Comparison of ENCODE assay signal across 21 cellular contexts in genomic region chr6:25930532-25931410, GRCh38. TPM values are rescaled to one million over a fixed set of nuclear protein-coding genes. Genes with fewer than 3 reads are reported as not detected.
"Had no signal": no experiment of that assay in that cellular context is flagged by ENCODE, and none has a peak within 500 bp of the region (broad histone marks: within the 10 kb centered on the region; RNA-seq: fewer than 3 reads in every experiment).

TSS of gene SLC17A2 (minus strand) at chr6:25930691. CDS start at chr6:25925796, 4,895 bp downstream.

- H3K27me3 ChIP-seq: gastroesophageal sphincter, tibial nerve, uterus had no signal

- H3K4me1 ChIP-seq: gastroesophageal sphincter, lower lobe of right lung, tibial nerve, uterus had no signal

- H3K4me3 ChIP-seq: gastroesophageal sphincter, heart right ventricle, lower lobe of right lung, tibial nerve, uterus had no signal

- H3K27ac ChIP-seq: gastroesophageal sphincter, heart right ventricle, lower lobe of right lung, tibial nerve, uterus had no signal

- DNase-seq: activated CD4-positive, alpha-beta T cell treated with anti-CD3 and anti-CD28 coated beads for 36 hours; activated CD4-positive, alpha-beta T cell treated with anti-CD3 and anti-CD28 coated beads, Interleukin-2, amount 50 U/mL, for 48 hours; activated gamma-delta T cell treated with Interleukin-2 at 50 U/mL for 16 hours; activated T-cell treated with anti-CD3 and anti-CD28 coated beads for 4 hours; effector CD4-positive, alpha-beta T cell; heart right ventricle; immature natural killer cell; lower lobe of right lung; natural killer cell; stimulated activated CD4-positive, alpha-beta T cell treated with anti-CD3 and anti-CD28 coated beads, Interleukin-12 subunit alpha, Interleukin-12 subunit beta, amount 100 ng/mL, for 4 hours; stimulated activated CD4-positive, alpha-beta T cell treated with anti-CD3 and anti-CD28 coated beads, Interleukin-1b, Interleukin-23, amount 100 ng/mL, for 48 hours; stimulated activated naive CD8-positive, alpha-beta T cell treated with anti-CD3 and anti-CD28 coated beads, Interleukin-15, Interleukin-2, amounts not matched to agents 100 U/mL and 50 U/mL, for 24 hours; substantia nigra; T1000; uterus had no signal

- H3K36me3 ChIP-seq: gastroesophageal sphincter, heart right ventricle, lower lobe of right lung, tibial nerve, uterus had no signal

- ATAC-seq: activated CD4-positive, alpha-beta T cell treated with anti-CD3 and anti-CD28 coated beads for 36 hours; esophagus mucosa; gastroesophageal sphincter; heart right ventricle; lower lobe of right lung; natural killer cell; stimulated activated naive CD8-positive, alpha-beta T cell treated with anti-CD3 and anti-CD28 coated beads, Interleukin-15, Interleukin-2, amounts not matched to agents 100 U/mL and 50 U/mL, for 24 hours had no signal

- H3K9me3 ChIP-seq: gastroesophageal sphincter, heart right ventricle, lower lobe of right lung, tibial nerve, uterus had no signal

RNA-seq across cellular contexts. Expression of gene SLC17A2, which starts in this region (rescaled TPM):
- total RNA-seq: cerebellum; esophagus mucosa; gastroesophageal sphincter; heart right ventricle; lower lobe of right lung; mesenteric fat pad; natural killer cell; T-helper 1 cell treated with Interleukin-12 subunit alpha and Interleukin-12 subunit beta and Interleukin-4 antibody, amounts not matched to agents 30 ng/mL and 1 ng/mL, for 36 hours; tibial nerve; uterus had no signal
- polyA plus RNA-seq: heart right ventricle, immature natural killer cell had no signal
